In the genomic region with DNA sequence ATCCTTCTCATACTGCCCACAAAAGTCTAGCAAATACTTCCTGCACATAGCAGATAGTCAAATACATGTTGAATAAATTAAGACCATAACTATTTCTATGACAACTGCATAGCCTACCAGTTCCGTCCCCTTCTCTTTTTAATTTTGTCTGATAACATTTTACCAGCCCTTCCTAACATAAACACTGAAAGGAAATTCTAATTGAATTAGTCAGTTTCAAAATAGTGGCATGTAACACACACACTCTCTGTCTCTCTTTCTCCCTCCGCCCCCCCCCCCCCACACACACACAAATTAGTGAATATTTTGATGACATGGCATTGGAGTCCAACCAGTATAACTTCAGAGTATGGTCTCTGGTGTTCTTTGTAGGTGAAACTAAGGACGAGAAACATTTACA, we compare ENCODE assay signal across 20 cellular contexts. TPM values are rescaled to one million over a fixed set of nuclear protein-coding genes. Genes with fewer than 3 reads are reported as not detected.
DNase-seq lines count a peak whose midpoint lies in the region; ATAC-seq and TF ChIP-seq lines count a peak whose summit lies in the region.
"Had no signal": no experiment of that assay in that cellular context is flagged by ENCODE, and none has a peak within 500 bp of the region (broad histone marks: within the 10 kb centered on the region; RNA-seq: fewer than 3 reads in every experiment).

No MANE protein-coding gene starts in this region.

- H3K27me3 ChIP-seq in left ventricle myocardium inferior (ENCODE audit: low read depth), result no peaks in the 10 kb centered on the region
- H3K27me3 ChIP-seq in ascending aorta, result no peaks in the 10 kb centered on the region
- no peaks in the 10 kb centered on the region for H3K27me3 ChIP-seq in aorta (ENCODE audit: control insufficient read depth in 1 of 2, insufficient read depth in 2 of 2, low read length in 1 of 2)
- H3K27me3 ChIP-seq: uterus had no signal

- H3K9me3 ChIP-seq in left ventricle myocardium inferior (replicated peaks) (no peaks in the 10 kb centered on the region), ascending aorta (no peaks in the 10 kb centered on the region), aorta (ENCODE audit: control insufficient read depth, low read length) (no peaks in the 10 kb centered on the region)
- H3K9me3 ChIP-seq: A549, Caco-2, uterus had no signal

- H3K4me1 ChIP-seq in left ventricle myocardium inferior (peaks cover 82% of the 10 kb centered on the region), ascending aorta (peaks cover 0 to 35% of the 10 kb centered on the region in 2 donors), aorta (ENCODE audit: control insufficient read depth in 1 of 2, insufficient read depth in 2 of 2, low read length in 2 of 2) (peaks cover 6 to 9% of the 10 kb centered on the region in 2 donors)
- H3K4me1 ChIP-seq: A549, Caco-2 had no signal

- ATAC-seq in Right ventricle myocardium superior (ENCODE audit: poor library complexity) (no peak), aorta (ENCODE audit: low FRiP score) (peak; percentile 44), GM21390 (IDR thresholded peaks at IDR 0.05; ENCODE audit: unreplicated experiment) (no peak), GM18907 (IDR thresholded peaks at IDR 0.05; ENCODE audit: unreplicated experiment) (no peak), GM19397 (IDR thresholded peaks at IDR 0.05; ENCODE audit: unreplicated experiment) (no peak)
- ATAC-seq: A549; stimulated activated memory B cell treated with anti-CD40 and anti-IgM and Interleukin-4, amounts not matched to agents 10 μg/mL and 1 μg/mL and 100 μg/mL, for 72 hours had no signal

- DNase-seq in left ventricle myocardium inferior (no peak), Right ventricle myocardium superior (no peak), ascending aorta (ENCODE audit: low spot score in 2 of 2) (no peak), glomerular endothelial cell (ENCODE audit: extremely low read depth, low read depth, low spot score) (peak; percentile 48), aorta (no peak)
- DNase-seq: activated B cell treated with CpG ODN at 0.5 μM for 24 hours; activated CD8-positive, alpha-beta memory T cell treated with anti-CD3 and anti-CD28 coated beads, Interleukin-2, amount 50 U/mL, for 4 hours; activated naive CD4-positive, alpha-beta T cell treated with anti-CD3 and anti-CD28 coated beads, Interleukin-2, amount 50 U/mL, for 16 hours; H7; KG1; NCI-H1417 treated with DMSO at 0.1 percent for 48 hours; PC-9; uterus had no signal

- H3K4me3 ChIP-seq in left ventricle myocardium inferior, result no peak overlapping the region
- H3K4me3 ChIP-seq in ascending aorta, result no peak overlapping the region
- H3K4me3 ChIP-seq in aorta (ENCODE audit: low read length in 2 of 2), result no peak overlapping the region
- H3K4me3 ChIP-seq: A549, lung, PC-9, uterus had no signal

- 6 to 13% methylated on average over 3 of the region's 3 CpGs for WGBS in aorta, 2 donors

- H3K27ac ChIP-seq in left ventricle myocardium inferior (replicated peaks) (peak overlapping the region; percentile 44), ascending aorta (peak overlapping the region; percentile 38 to 69), aorta (ENCODE audit: low read depth in 1 of 2, low read length in 2 of 2) (no peak overlapping the region)
- H3K27ac ChIP-seq: A549, PC-9, uterus had no signal

- TF ChIP-seq CTCF in left ventricle myocardium inferior (IDR thresholded peaks at IDR 0.05; ENCODE audit: borderline replicate concordance) (no peak), ascending aorta (IDR thresholded peaks at IDR 0.05) (no peak)

- intact Hi-C loops in left ventricle myocardium inferior (cut with micrococcal nuclease) (no loop called here), Right ventricle myocardium superior (cut with DNase I) (no loop called here), ascending aorta (cut with DNase I) (no loop called here), aorta (cut with DNase I) (no loop called here)

- no peaks in the 10 kb centered on the region for H3K36me3 ChIP-seq in left ventricle myocardium inferior
- H3K36me3 ChIP-seq in ascending aorta, result no peaks in the 10 kb centered on the region
- no peaks in the 10 kb centered on the region for H3K36me3 ChIP-seq in aorta (ENCODE audit: control insufficient read depth in 1 of 2, insufficient read depth in 2 of 2, low read length in 1 of 2)
- H3K36me3 ChIP-seq: uterus had no signal

RNA-seq across cellular contexts. Expression of a gene that starts 41.8 kb away (rescaled TPM):
- total RNA-seq in left ventricle myocardium inferior, result 19.7 TPM
- 17.8 TPM for total RNA-seq in Right ventricle myocardium superior
- total RNA-seq in ascending aorta, result 25.8 TPM
- total RNA-seq in glomerular endothelial cell, result 5.9 and 8.0 TPM in 2 replicates
- total RNA-seq in aorta, result 10 to 100 TPM; 45.7 to 62.2 TPM
- 10 to 100 TPM in 1 of 2 donors, 1 to 10 TPM in 1; 3.3 to 11.6 TPM for polyA plus RNA-seq in aorta

Comparison
In these comparisons a context has a peak if more than half of its experiments do, and no peak if none do; other contexts are left out.
1. H3K27ac ChIP-seq: peak in left ventricle myocardium inferior (single experiment) and ascending aorta (2 of 2); none in aorta (0 of 2).